In genomic region chr3:186806173-186807055, GRCh38 we compare ENCODE assay signal across 1 cellular context.
TF ChIP-seq lines count a peak whose summit lies in the region.

RFC4 (minus strand) TSS chr3:186806482; CDS start chr3:186804713, 1,769 bp downstream.

TF ChIP-seq in A549, 52 proteins besides CTCF, POLR2A, EP300 and RAD21 (continued from another document):
- TF ChIP-seq PBX3 (IDR thresholded peaks at IDR 0.05) (no peak), KDM5A (IDR thresholded peaks at IDR 0.05) (peak; percentile 71), PHF8 (IDR thresholded peaks at IDR 0.05; ENCODE audit: borderline replicate concordance, low read depth) (0 out of 2 replicates have a peak, but pooled peaks have one; percentile 41), MAX (IDR thresholded peaks at IDR 0.05) (peak; percentile 88), HOXB13 (CRISPR knock-in tag; IDR thresholded peaks at IDR 0.05; ENCODE audit: low read depth) (0 out of 2 replicates have a peak, but pooled peaks have one; percentile 36)
TF ChIP-seq in A549: peak in this region for 8.
